In the genomic region with DNA sequence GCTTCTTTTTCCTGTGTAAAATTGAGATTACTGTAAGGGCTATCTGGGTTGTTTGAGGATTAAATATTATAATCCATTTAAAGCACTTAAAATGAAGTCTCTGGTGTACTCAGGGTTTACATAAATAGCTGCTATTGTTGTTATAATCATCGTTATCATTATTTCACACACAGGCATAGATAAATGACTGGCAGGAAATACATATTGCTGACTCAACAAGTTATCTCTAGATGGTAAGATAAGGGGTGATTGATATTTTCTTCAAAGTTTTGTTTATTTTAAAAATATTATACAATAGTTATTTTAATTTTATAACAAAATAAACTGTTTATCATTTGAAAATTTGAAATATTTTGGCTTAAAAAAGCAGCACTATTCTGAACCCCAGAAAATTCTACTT, we compare ENCODE assay signal across 27 cellular contexts.
"Had no signal": no experiment of that assay in that cellular context is flagged by ENCODE, and none has a peak within 500 bp of the region (broad histone marks: within the 10 kb centered on the region; RNA-seq: fewer than 3 reads in every experiment).

No MANE protein-coding gene starts in this region.

- H3K27ac ChIP-seq: body of pancreas, epithelial cell of prostate, esophagus squamous epithelium, gastroesophageal sphincter had no signal

- H3K27ac Mint-ChIP-seq: activated CD4-positive, alpha-beta memory T cell treated with anti-CD3 and anti-CD28 coated beads for 36 hours; activated CD4-positive, alpha-beta T cell treated with anti-CD3 and anti-CD28 coated beads for 36 hours; activated CD4-positive, alpha-beta T cell treated with anti-CD3 and anti-CD28 coated beads, Interleukin-2, amount 10 ng/mL, durations not matched to agents 24 days and 14 days; activated naive CD8-positive, alpha-beta T cell; activated T-cell treated with anti-CD3 and anti-CD28 coated beads, Interleukin-2, amount 50 U/mL, for 24 hours; activated T-cell treated with anti-CD3 and anti-CD28 coated beads, Interleukin-2, amount 50 U/mL, for 72 hours; effector memory CD8-positive, alpha-beta T cell had no signal

- H3K4me1 Mint-ChIP-seq: activated CD4-positive, alpha-beta T cell treated with anti-CD3 and anti-CD28 coated beads for 36 hours; activated CD4-positive, alpha-beta T cell treated with anti-CD3 and anti-CD28 coated beads, Interleukin-2, amount 10 ng/mL, durations not matched to agents 24 days and 14 days had no signal

- DNase-seq: activated CD4-positive, alpha-beta memory T cell treated with anti-CD3 and anti-CD28 coated beads for 36 hours; activated CD4-positive, alpha-beta T cell treated with anti-CD3 and anti-CD28 coated beads for 36 hours; activated CD4-positive, alpha-beta T cell treated with anti-CD3 and anti-CD28 coated beads, Interleukin-2, amount 10 ng/mL, durations not matched to agents 24 days and 14 days; activated CD4-positive, CD25-positive, alpha-beta regulatory T cell; activated CD4-positive, CD25-positive, alpha-beta regulatory T cell treated with anti-CD3 and anti-CD28 coated beads, Interleukin-2, amount 50 U/mL, for 72 hours; activated CD8-positive, alpha-beta memory T cell treated with anti-CD3 and anti-CD28 coated beads, Interleukin-2, amount 50 U/mL, for 48 hours; activated gamma-delta T cell; activated naive CD4-positive, alpha-beta T cell; activated naive CD4-positive, alpha-beta T cell treated with anti-CD3 and anti-CD28 coated beads, Interleukin-2, amount 50 U/mL, for 16 hours; activated T-cell treated with anti-CD3 and anti-CD28 coated beads for 4 hours; activated T-cell treated with anti-CD3 and anti-CD28 coated beads, Interleukin-2, amount 50 U/mL, for 24 hours; activated T-cell treated with anti-CD3 and anti-CD28 coated beads, Interleukin-2, amount 50 U/mL, for 72 hours; amygdala; aorta; body of pancreas; caudate nucleus; cortex of kidney; dermis blood vessel endothelial cell; effector CD4-positive, alpha-beta T cell; effector memory CD8-positive, alpha-beta T cell; esophagus squamous epithelium; foreskin melanocyte; head of caudate nucleus; T-helper 2 cell had no signal

- H3K27me3 Mint-ChIP-seq: activated CD4-positive, alpha-beta memory T cell treated with anti-CD3 and anti-CD28 coated beads for 36 hours; activated CD4-positive, alpha-beta T cell treated with anti-CD3 and anti-CD28 coated beads for 36 hours; activated CD4-positive, alpha-beta T cell treated with anti-CD3 and anti-CD28 coated beads, Interleukin-2, amount 10 ng/mL, durations not matched to agents 24 days and 14 days; activated naive CD8-positive, alpha-beta T cell; activated T-cell treated with anti-CD3 and anti-CD28 coated beads, Interleukin-2, amount 50 U/mL, for 24 hours; effector memory CD8-positive, alpha-beta T cell had no signal

- H3K9me3 Mint-ChIP-seq: activated CD4-positive, alpha-beta T cell treated with anti-CD3 and anti-CD28 coated beads, Interleukin-2, amount 10 ng/mL, durations not matched to agents 24 days and 14 days had no signal

- H3K36me3 ChIP-seq: esophagus squamous epithelium, gastroesophageal sphincter had no signal

- H3K9me3 ChIP-seq: body of pancreas, esophagus squamous epithelium, gastroesophageal sphincter had no signal

- H3K4me1 ChIP-seq: body of pancreas, esophagus squamous epithelium, gastroesophageal sphincter had no signal

- H3K27me3 ChIP-seq: body of pancreas, esophagus squamous epithelium, gastroesophageal sphincter had no signal

- ATAC-seq: activated CD4-positive, alpha-beta T cell treated with anti-CD3 and anti-CD28 coated beads for 36 hours; activated T-cell treated with anti-CD3 and anti-CD28 coated beads, Interleukin-2, amount 50 U/mL, for 72 hours; body of pancreas; effector memory CD8-positive, alpha-beta T cell; gastroesophageal sphincter had no signal

- H3K4me3 Mint-ChIP-seq: activated CD4-positive, alpha-beta memory T cell treated with anti-CD3 and anti-CD28 coated beads for 36 hours; activated CD4-positive, alpha-beta T cell treated with anti-CD3 and anti-CD28 coated beads for 36 hours; activated CD4-positive, alpha-beta T cell treated with anti-CD3 and anti-CD28 coated beads, Interleukin-2, amount 10 ng/mL, durations not matched to agents 24 days and 14 days; activated naive CD8-positive, alpha-beta T cell; activated T-cell treated with anti-CD3 and anti-CD28 coated beads, Interleukin-2, amount 50 U/mL, for 24 hours; activated T-cell treated with anti-CD3 and anti-CD28 coated beads, Interleukin-2, amount 50 U/mL, for 72 hours; effector memory CD8-positive, alpha-beta T cell had no signal

- H3K36me3 Mint-ChIP-seq: activated CD4-positive, alpha-beta memory T cell treated with anti-CD3 and anti-CD28 coated beads for 36 hours; activated naive CD8-positive, alpha-beta T cell had no signal

- H3K4me3 ChIP-seq: body of pancreas, esophagus squamous epithelium, gastroesophageal sphincter had no signal
